Comparison of ENCODE assay signal across 7 cellular contexts in genomic region chr10:61867817-61868216, GRCh38. TPM values are rescaled to one million over a fixed set of nuclear protein-coding genes. Genes with fewer than 3 reads are reported as not detected.
DNase-seq lines count a peak whose midpoint lies in the region; ATAC-seq and TF ChIP-seq lines count a peak whose summit lies in the region.
"Not testable (repeated sequence)": the region's sequence is repeated elsewhere in the genome, so short reads cannot be mapped to it uniquely, and the experiment has no call there.

No MANE protein-coding gene starts in this region.

- not testable (repeated sequence) for H3K36me3 Mint-ChIP-seq in activated CD8-positive, alpha-beta T cell treated with anti-CD3 and anti-CD28 coated beads for 36 hours (ENCODE audit: low read depth)

- H3K4me3 Mint-ChIP-seq in activated CD8-positive, alpha-beta T cell treated with anti-CD3 and anti-CD28 coated beads for 36 hours = peak overlapping the region; percentile 49

- not testable (repeated sequence) for H3K79me2 ChIP-seq in OCI-LY3 (ENCODE audit: low read length)

- not testable (repeated sequence) for H2AFZ ChIP-seq in OCI-LY3 (ENCODE audit: low read depth, low read length)

- TF ChIP-seq CTCF in OCI-LY3 (IDR thresholded peaks at IDR 0.05; ENCODE audit: low read depth, low read length); activated CD8-positive, alpha-beta T cell treated with anti-CD3 and anti-CD28 coated beads for 36 hours (IDR thresholded peaks at IDR 0.05): not testable (repeated sequence)
- peak in 4 of 56 donors; percentile 9 to 27 (median 16) for TF ChIP-seq CTCF in dorsolateral prefrontal cortex (IDR thresholded peaks at IDR 0.05 in 54 of 56, conservative IDR thresholded peaks at IDR 0.05 in 2 of 56; ENCODE audit: low read depth in 1 of 56, partially characterized antibody in 56 of 56)
- TF ChIP-seq CTCF in liver (IDR thresholded peaks at IDR 0.05; ENCODE audit: low read depth, low read length, missing input control) = peak; percentile 26

- H3K36me3 ChIP-seq in OCI-LY3 (replicated peaks; ENCODE audit: low read depth, low read length); liver (ENCODE audit: control insufficient read depth in 4 of 4, insufficient read depth in 3 of 4, low read depth in 1 of 4, low read length in 3 of 4): not testable (repeated sequence)

- not testable (repeated sequence) for H3K4me2 ChIP-seq in OCI-LY3 (ENCODE audit: low read length)

- ATAC-seq in activated CD8-positive, alpha-beta T cell treated with anti-CD3 and anti-CD28 coated beads for 36 hours = not testable (repeated sequence)

- intact Hi-C loops in activated CD8-positive, alpha-beta T cell treated with anti-CD3 and anti-CD28 coated beads for 36 hours (cut with micrococcal nuclease); dorsolateral prefrontal cortex (cut with DNase I): not testable (repeated sequence)

- peak; percentile 66 for DNase-seq in activated CD8-positive, alpha-beta T cell treated with anti-CD3 and anti-CD28 coated beads for 36 hours
- DNase-seq in activated gamma-delta T cell treated with anti-CD3 and anti-CD28 coated beads, Interleukin-2, amount 50 U/mL, for 16 hours (ENCODE audit: low read depth) = peak; percentile 39
- peak in 2 of 10 donors; percentile 35 to 41 for DNase-seq in dorsolateral prefrontal cortex
- peak; percentile 14 to 15 for DNase-seq in stimulated activated CD4-positive, alpha-beta T cell treated with anti-CD3 and anti-CD28 coated beads, Interleukin-12 subunit alpha, Interleukin-12 subunit beta, amount 100 ng/mL, for 24 hours (ENCODE audit: low read depth in 2 of 2)
- DNase-seq in stimulated activated CD8-positive, alpha-beta memory T cell treated with anti-CD3 and anti-CD28 coated beads, Interleukin-4, amount 100 ng/mL, for 48 hours = peak; percentile 49

- H3K27ac ChIP-seq in OCI-LY3 (ENCODE audit: low read length); dorsolateral prefrontal cortex; liver (ENCODE audit: low read depth in 1 of 2, low read length in 2 of 2): not testable (repeated sequence)

- TF ChIP-seq RAD21 in liver (IDR thresholded peaks at IDR 0.05) = peak; percentile 66 to 71

- not testable (repeated sequence) for H3K9me3 ChIP-seq in OCI-LY3 (ENCODE audit: insufficient read depth, low read length); liver (ENCODE audit: control insufficient read depth in 4 of 4, low read length in 3 of 4)

- H3K4me3 ChIP-seq in OCI-LY3 (ENCODE audit: low read length) (peak overlapping the region; percentile 6; the same call in 1 of the 2 replicates), dorsolateral prefrontal cortex (peak overlapping the region; percentile 2 to 67 (median 48)), liver (ENCODE audit: low read depth in 1 of 3, low read length in 3 of 3) (peak overlapping the region in 1 of 3 donors; percentile 4)

- H3K9ac ChIP-seq in OCI-LY3 (ENCODE audit: low read length); liver (ENCODE audit: low read depth in 1 of 2, low read length in 2 of 2): not testable (repeated sequence)

- CTCF ChIA-PET in activated CD8-positive, alpha-beta T cell treated with anti-CD3 and anti-CD28 coated beads for 36 hours (lab: Charles Lee) = interaction anchor here (1.0 to 3.9 kb wide), 5 partner anchors 9 to 380 kb away, joined by 3 to 33 read pairs (median 3); no protein-coding TSS in a partner anchor

- WGBS in liver = 43% methylated on average over 25 of the region's 25 CpGs

- H3K27me3 ChIP-seq in OCI-LY3 (ENCODE audit: low read depth, low read length); dorsolateral prefrontal cortex; liver (ENCODE audit: control insufficient read depth in 4 of 4, insufficient read depth in 4 of 4, low read length in 3 of 4): not testable (repeated sequence)

- not testable (repeated sequence) for H3K27me3 Mint-ChIP-seq in activated CD8-positive, alpha-beta T cell treated with anti-CD3 and anti-CD28 coated beads for 36 hours

- peak overlapping the region; percentile 75 for H3K27ac Mint-ChIP-seq in activated CD8-positive, alpha-beta T cell treated with anti-CD3 and anti-CD28 coated beads for 36 hours

- H4K20me1 ChIP-seq in OCI-LY3 (ENCODE audit: insufficient read depth, low read length) = not testable (repeated sequence)

- not testable (repeated sequence) for H3K4me1 ChIP-seq in OCI-LY3 (ENCODE audit: low read length); liver (ENCODE audit: control insufficient read depth in 4 of 4, insufficient read depth in 4 of 4, low read length in 3 of 4)

- H3K9me3 Mint-ChIP-seq in activated CD8-positive, alpha-beta T cell treated with anti-CD3 and anti-CD28 coated beads for 36 hours = not testable (repeated sequence)

- not testable (repeated sequence) for H3K4me1 Mint-ChIP-seq in activated CD8-positive, alpha-beta T cell treated with anti-CD3 and anti-CD28 coated beads for 36 hours (ENCODE audit: low read depth)

- POLR2A ChIA-PET in activated CD8-positive, alpha-beta T cell treated with anti-CD3 and anti-CD28 coated beads for 36 hours (lab: Charles Lee) = interaction anchor here (2.6 kb wide), 1 partner anchor 35 kb away, joined by 8 read pairs; no protein-coding TSS in a partner anchor

RNA-seq across cellular contexts. Expression of gene ARID5B, which starts 33.7 kb away (rescaled TPM):
- total RNA-seq in activated CD8-positive, alpha-beta T cell treated with anti-CD3 and anti-CD28 coated beads for 36 hours = 10 to 100 TPM; 26.7 to 28.3 TPM
- total RNA-seq in dorsolateral prefrontal cortex (10 to 100 TPM; 24.8 to 70.5 (median 48.1) TPM), liver (1 to 10 TPM; 4.4 to 6.1 TPM)
- 1 to 10 TPM; 1.3 to 6.4 TPM for polyA plus RNA-seq in liver
